9 cellular contexts compared by ENCODE assay signal in the genomic region with DNA sequence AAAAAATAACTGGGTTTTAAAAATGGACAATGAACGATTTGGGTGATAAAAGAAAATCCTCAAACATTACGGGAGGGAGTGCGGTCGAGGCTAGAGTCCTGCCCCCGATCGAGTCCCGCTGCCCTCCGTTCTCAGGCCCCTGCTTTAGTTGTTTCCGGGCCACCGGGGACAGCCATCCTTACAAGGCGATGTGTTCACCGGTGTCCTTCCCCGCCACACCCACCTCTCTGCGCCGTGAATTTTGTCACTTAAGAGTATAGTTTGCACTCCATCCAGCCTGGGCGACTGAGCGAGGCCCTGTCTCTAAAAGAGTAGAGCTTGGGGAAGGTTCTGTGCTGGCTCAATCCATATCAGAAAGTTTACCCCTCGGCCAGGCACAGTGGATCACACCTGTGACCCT. TPM values are rescaled to one million over a fixed set of nuclear protein-coding genes. Genes with fewer than 3 reads are reported as not detected.
A peak's percentile ranks its signal among the peaks of the same experiment; 100 is the strongest.
DNase-seq lines count a peak whose midpoint lies in the region; ATAC-seq, FAIRE-seq and TF ChIP-seq lines count a peak whose summit lies in the region.
"Had no signal": no experiment of that assay in that cellular context is flagged by ENCODE, and none has a peak within 500 bp of the region (broad histone marks: within the 10 kb centered on the region; RNA-seq: fewer than 3 reads in every experiment).

No MANE protein-coding gene starts in this region.

- peaks cover 3% of the 10 kb centered on the region; the same call in 1 of the 2 replicates for H3K4me1 ChIP-seq in iPS-20b (ENCODE audit: insufficient read depth, low read length)

- H3K4me3 ChIP-seq in H7 (ENCODE audit: insufficient read depth, low read depth, low read length), result no peak overlapping the region
- no peak overlapping the region for H3K4me3 ChIP-seq in iPS-20b (ENCODE audit: low read length)

- H3K36me3 Mint-ChIP-seq in activated T-helper 1 cell treated with anti-CD3 and anti-CD28 coated beads, Interleukin-12 subunit alpha, Interleukin-12 subunit beta, Interleukin-2, Interleukin-4 antibody, amounts not matched to agents 30 ng/mL and 10 ng/mL and 1 ng/mL, durations not matched to agents 14 hours and 24 hours and 36 hours (ENCODE audit: low read depth), result no peaks in the 10 kb centered on the region
- H3K36me3 Mint-ChIP-seq in stimulated activated effector memory CD8-positive, alpha-beta T cell treated with anti-CD3 and anti-CD28 coated beads, Interleukin-12 subunit alpha, Interleukin-12 subunit beta, amount 100 ng/mL, for 72 hours, result peaks cover 24% of the 10 kb centered on the region

- no peak overlapping the region for H3K27ac Mint-ChIP-seq in activated T-helper 1 cell treated with anti-CD3 and anti-CD28 coated beads, Interleukin-12 subunit alpha, Interleukin-12 subunit beta, Interleukin-2, Interleukin-4 antibody, amounts not matched to agents 30 ng/mL and 10 ng/mL and 1 ng/mL, durations not matched to agents 14 hours and 24 hours and 36 hours
- H3K27ac Mint-ChIP-seq in stimulated activated effector memory CD8-positive, alpha-beta T cell treated with anti-CD3 and anti-CD28 coated beads, Interleukin-12 subunit alpha, Interleukin-12 subunit beta, amount 100 ng/mL, for 72 hours, result peak overlapping the region; percentile 76

- H3K9me3 ChIP-seq in iPS-20b (ENCODE audit: insufficient read depth, low read depth, low read length), result no peaks in the 10 kb centered on the region

- H3K4me3 Mint-ChIP-seq in activated T-helper 1 cell treated with anti-CD3 and anti-CD28 coated beads, Interleukin-12 subunit alpha, Interleukin-12 subunit beta, Interleukin-2, Interleukin-4 antibody, amounts not matched to agents 30 ng/mL and 10 ng/mL and 1 ng/mL, durations not matched to agents 14 hours and 24 hours and 36 hours, result peak overlapping the region; percentile 64
- peak overlapping the region; percentile 80 for H3K4me3 Mint-ChIP-seq in stimulated activated effector memory CD8-positive, alpha-beta T cell treated with anti-CD3 and anti-CD28 coated beads, Interleukin-12 subunit alpha, Interleukin-12 subunit beta, amount 100 ng/mL, for 72 hours

- no peak for FAIRE-seq in GM19239 (lab: Jason Lieb, UNC)

- H3K36me3 ChIP-seq in H7 (replicated peaks; ENCODE audit: control insufficient read depth, insufficient read depth, low read length) (peaks cover 4% of the 10 kb centered on the region), iPS-20b (ENCODE audit: insufficient read depth, low read depth, low read length) (peaks cover 14% of the 10 kb centered on the region; the same call in 1 of the 2 replicates)

- H3K27me3 Mint-ChIP-seq in activated T-helper 1 cell treated with anti-CD3 and anti-CD28 coated beads, Interleukin-12 subunit alpha, Interleukin-12 subunit beta, Interleukin-2, Interleukin-4 antibody, amounts not matched to agents 30 ng/mL and 10 ng/mL and 1 ng/mL, durations not matched to agents 14 hours and 24 hours and 36 hours (ENCODE audit: insufficient read depth), result peaks cover 2% of the 10 kb centered on the region
- H3K27me3 Mint-ChIP-seq: stimulated activated memory B cell treated with anti-CD40 and anti-IgM and Interleukin-4, amounts not matched to agents 10 μg/mL and 1 μg/mL and 100 μg/mL, for 72 hours had no signal

- H3K27ac ChIP-seq in iPS-20b (ENCODE audit: low read length), result no peak overlapping the region

- H3K4me1 Mint-ChIP-seq in activated T-helper 1 cell treated with anti-CD3 and anti-CD28 coated beads, Interleukin-12 subunit alpha, Interleukin-12 subunit beta, Interleukin-2, Interleukin-4 antibody, amounts not matched to agents 30 ng/mL and 10 ng/mL and 1 ng/mL, durations not matched to agents 14 hours and 24 hours and 36 hours (ENCODE audit: low read depth), result no peaks in the 10 kb centered on the region
- peaks cover 16% of the 10 kb centered on the region for H3K4me1 Mint-ChIP-seq in stimulated activated effector memory CD8-positive, alpha-beta T cell treated with anti-CD3 and anti-CD28 coated beads, Interleukin-12 subunit alpha, Interleukin-12 subunit beta, amount 100 ng/mL, for 72 hours

- H3K27me3 ChIP-seq in H7 (ENCODE audit: control insufficient read depth, insufficient read depth, low read length) (no peaks in the 10 kb centered on the region), iPS-20b (ENCODE audit: insufficient read depth, low read length) (no peaks in the 10 kb centered on the region)

- DNase-seq in H7, result peak; percentile 50
- DNase-seq in activated T-helper 1 cell treated with anti-CD3 and anti-CD28 coated beads, Interleukin-12 subunit alpha, Interleukin-12 subunit beta, Interleukin-2, Interleukin-4 antibody, amounts not matched to agents 30 ng/mL and 10 ng/mL and 1 ng/mL, durations not matched to agents 14 hours and 24 hours and 36 hours (ENCODE audit: low spot score), result no peak
- DNase-seq in stimulated activated effector memory CD8-positive, alpha-beta T cell treated with anti-CD3 and anti-CD28 coated beads, Interleukin-12 subunit alpha, Interleukin-12 subunit beta, amount 100 ng/mL, for 72 hours (ENCODE audit: low spot score in 2 of 2), result no peak
- no peak for DNase-seq in COLO668 (lab: John Stamatoyannopoulos, UW; ENCODE audit: unreplicated experiment)
- no peak for DNase-seq in GM19239 (ENCODE audit: insufficient read length, low spot score)
- DNase-seq in GM10266 (ENCODE audit: extremely low spot score), result no peak
- no peak for DNase-seq in SKM-1 (lab: John Stamatoyannopoulos, UW; ENCODE audit: unreplicated experiment)

- no peak for TF ChIP-seq CTCF in GM10266 (IDR thresholded peaks at IDR 0.05; ENCODE audit: control insufficient read depth, insufficient read depth, low read depth, missing control alignments)

- intact Hi-C loops in activated T-helper 1 cell treated with anti-CD3 and anti-CD28 coated beads, Interleukin-12 subunit alpha, Interleukin-12 subunit beta, Interleukin-2, Interleukin-4 antibody, amounts not matched to agents 30 ng/mL and 10 ng/mL and 1 ng/mL, durations not matched to agents 14 hours and 24 hours and 36 hours (cut with micrococcal nuclease), result loop anchor here (5.0 to 10.0 kb wide), 4 partner anchors 185 to 1022 kb away; a partner anchor contains a TSS

- no peak for ATAC-seq in stimulated activated effector memory CD8-positive, alpha-beta T cell treated with anti-CD3 and anti-CD28 coated beads, Interleukin-12 subunit alpha, Interleukin-12 subunit beta, amount 100 ng/mL, for 72 hours
- ATAC-seq: stimulated activated memory B cell treated with anti-CD40 and anti-IgM and Interleukin-4, amounts not matched to agents 10 μg/mL and 1 μg/mL and 100 μg/mL, for 72 hours had no signal

- no peaks in the 10 kb centered on the region for H3K9me3 Mint-ChIP-seq in activated T-helper 1 cell treated with anti-CD3 and anti-CD28 coated beads, Interleukin-12 subunit alpha, Interleukin-12 subunit beta, Interleukin-2, Interleukin-4 antibody, amounts not matched to agents 30 ng/mL and 10 ng/mL and 1 ng/mL, durations not matched to agents 14 hours and 24 hours and 36 hours
- no peaks in the 10 kb centered on the region for H3K9me3 Mint-ChIP-seq in stimulated activated effector memory CD8-positive, alpha-beta T cell treated with anti-CD3 and anti-CD28 coated beads, Interleukin-12 subunit alpha, Interleukin-12 subunit beta, amount 100 ng/mL, for 72 hours
- H3K9me3 Mint-ChIP-seq: stimulated activated memory B cell treated with anti-CD40 and anti-IgM and Interleukin-4, amounts not matched to agents 10 μg/mL and 1 μg/mL and 100 μg/mL, for 72 hours had no signal

- peak overlapping the region; percentile 73; the same call in 1 of the 2 replicates for H3K9ac ChIP-seq in iPS-20b (ENCODE audit: low read depth, low read length)

RNA-seq across cellular contexts. Expression of a gene that starts 2.9 kb away (rescaled TPM):
- total RNA-seq in H7 (2014; rRNA removed; shearing (Covaris generic)), result 15.7 and 18.8 TPM in 2 replicates
- total RNA-seq in activated T-helper 1 cell treated with anti-CD3 and anti-CD28 coated beads, Interleukin-12 subunit alpha, Interleukin-12 subunit beta, Interleukin-2, Interleukin-4 antibody, amounts not matched to agents 30 ng/mL and 10 ng/mL and 1 ng/mL, durations not matched to agents 14 hours and 24 hours and 36 hours, result 28.4 TPM in 2 replicates

RNA-seq across cellular contexts. Expression of a gene that starts 31.8 kb away (rescaled TPM):
- total RNA-seq in H7 (2014; rRNA removed; shearing (Covaris generic)), result 31.1 and 36.7 TPM in 2 replicates
- 92.1 and 100.0 TPM in 2 replicates for total RNA-seq in activated T-helper 1 cell treated with anti-CD3 and anti-CD28 coated beads, Interleukin-12 subunit alpha, Interleukin-12 subunit beta, Interleukin-2, Interleukin-4 antibody, amounts not matched to agents 30 ng/mL and 10 ng/mL and 1 ng/mL, durations not matched to agents 14 hours and 24 hours and 36 hours

RNA-seq across cellular contexts. Expression of a gene that starts 52.5 kb away (rescaled TPM):
- 7.4 and 9.9 TPM in 2 replicates for total RNA-seq in H7 (2014; rRNA removed; shearing (Covaris generic))
- 66.6 TPM in 2 replicates for total RNA-seq in activated T-helper 1 cell treated with anti-CD3 and anti-CD28 coated beads, Interleukin-12 subunit alpha, Interleukin-12 subunit beta, Interleukin-2, Interleukin-4 antibody, amounts not matched to agents 30 ng/mL and 10 ng/mL and 1 ng/mL, durations not matched to agents 14 hours and 24 hours and 36 hours
